In the genomic region with DNA sequence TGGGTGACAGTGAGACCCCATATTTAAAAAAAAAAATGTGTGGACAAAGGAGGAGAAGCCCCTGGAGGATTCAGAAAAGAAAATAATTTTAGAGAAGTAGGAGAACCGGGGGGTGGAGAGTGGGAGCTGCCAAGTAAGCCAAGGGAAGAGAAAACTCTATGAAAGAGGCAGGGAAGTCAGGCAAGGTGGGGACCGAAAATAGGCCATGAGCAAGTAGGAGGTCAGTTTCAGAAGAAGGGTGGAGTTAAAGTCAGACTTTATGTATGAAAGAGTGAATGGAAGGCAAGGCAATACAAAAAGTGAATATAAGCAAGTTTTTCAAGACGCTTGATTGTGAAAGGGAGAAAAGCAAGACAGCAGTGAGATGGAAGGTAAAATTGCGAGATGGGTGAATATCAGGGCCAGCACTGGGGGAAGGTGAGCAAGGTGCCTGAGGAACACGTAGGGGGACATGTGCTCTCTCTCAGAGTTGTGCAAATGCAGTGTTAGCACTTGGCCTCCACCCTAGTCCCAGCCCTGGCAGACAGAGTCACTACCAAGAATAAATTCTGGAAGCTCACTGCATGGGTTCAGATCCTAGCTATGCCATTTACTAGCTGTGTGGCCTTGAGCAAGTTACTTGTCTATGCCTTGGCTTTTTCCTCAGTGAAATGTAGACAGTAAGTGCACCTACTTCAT, we compare ENCODE assay signal across 26 cellular contexts. TPM values are rescaled to one million over a fixed set of nuclear protein-coding genes. Genes with fewer than 3 reads are reported as not detected.
DNase-seq lines count a peak whose midpoint lies in the region; ATAC-seq and TF ChIP-seq lines count a peak whose summit lies in the region.
"Had no signal": no experiment of that assay in that cellular context is flagged by ENCODE, and none has a peak within 500 bp of the region (broad histone marks: within the 10 kb centered on the region; RNA-seq: fewer than 3 reads in every experiment).

No MANE protein-coding gene starts in this region.

- no peaks in the 10 kb centered on the region for H3K27me3 ChIP-seq in SJSA1 (replicated peaks)
- H3K27me3 ChIP-seq: heart left ventricle, uterus had no signal

- peaks cover 19% of the 10 kb centered on the region for H3K4me1 ChIP-seq in SJSA1 (replicated peaks)
- H3K4me1 ChIP-seq: prostate gland, uterus had no signal

- H3K27ac ChIP-seq in SJSA1 (peak overlapping the region; percentile 32; the same call in 1 of the 2 replicates), epithelial cell of prostate (peak overlapping the region; percentile 79)
- H3K27ac ChIP-seq: heart left ventricle, thoracic aorta, uterus had no signal

- H3K9me3 Mint-ChIP-seq in activated naive CD8-positive, alpha-beta T cell treated with anti-CD3 and anti-CD28 coated beads, Interleukin-2, amount 50 U/mL, for 24 hours = no peaks in the 10 kb centered on the region
- no peaks in the 10 kb centered on the region for H3K9me3 Mint-ChIP-seq in activated naive CD8-positive, alpha-beta T cell treated with anti-CD3 and anti-CD28 coated beads for 36 hours
- H3K9me3 Mint-ChIP-seq in stimulated activated effector memory CD8-positive, alpha-beta T cell treated with anti-CD3 and anti-CD28 coated beads, Interleukin-12 subunit alpha, Interleukin-12 subunit beta, amount 100 ng/mL, for 72 hours = no peaks in the 10 kb centered on the region
- H3K9me3 Mint-ChIP-seq: dendritic cell treated with granulocyte-macrophage colony-stimulating factor and Interleukin-4, amounts not matched to agents 40 ng/mL and 50 ng/mL, for 4 days; naive thymus-derived CD8-positive, alpha-beta T cell had no signal

- no peaks in the 10 kb centered on the region for H3K27me3 Mint-ChIP-seq in activated naive CD8-positive, alpha-beta T cell treated with anti-CD3 and anti-CD28 coated beads, Interleukin-2, amount 50 U/mL, for 24 hours
- H3K27me3 Mint-ChIP-seq in activated naive CD8-positive, alpha-beta T cell treated with anti-CD3 and anti-CD28 coated beads for 36 hours = no peaks in the 10 kb centered on the region
- H3K27me3 Mint-ChIP-seq: dendritic cell treated with granulocyte-macrophage colony-stimulating factor and Interleukin-4, amounts not matched to agents 40 ng/mL and 50 ng/mL, for 4 days; naive thymus-derived CD8-positive, alpha-beta T cell had no signal

- H3K9me3 ChIP-seq in SJSA1 (replicated peaks) = no peaks in the 10 kb centered on the region
- H3K9me3 ChIP-seq: heart left ventricle, prostate gland, thoracic aorta, uterus had no signal

- peaks cover 17% of the 10 kb centered on the region for H3K36me3 Mint-ChIP-seq in activated naive CD8-positive, alpha-beta T cell treated with anti-CD3 and anti-CD28 coated beads, Interleukin-2, amount 50 U/mL, for 24 hours (ENCODE audit: low read depth)
- peaks cover 40% of the 10 kb centered on the region for H3K36me3 Mint-ChIP-seq in activated naive CD8-positive, alpha-beta T cell treated with anti-CD3 and anti-CD28 coated beads for 36 hours
- H3K36me3 Mint-ChIP-seq in stimulated activated effector memory CD8-positive, alpha-beta T cell treated with anti-CD3 and anti-CD28 coated beads, Interleukin-12 subunit alpha, Interleukin-12 subunit beta, amount 100 ng/mL, for 72 hours = peaks cover 21% of the 10 kb centered on the region

- H3K4me3 ChIP-seq in SJSA1 (no peak overlapping the region), lower leg skin (ENCODE audit: low read depth, poor library complexity, severe bottlenecking) (no peak overlapping the region)
- H3K4me3 ChIP-seq: heart left ventricle, prostate gland, thoracic aorta, uterus had no signal

- H3K27ac Mint-ChIP-seq in activated naive CD8-positive, alpha-beta T cell treated with anti-CD3 and anti-CD28 coated beads, Interleukin-2, amount 50 U/mL, for 24 hours = peak overlapping the region; percentile 79
- H3K27ac Mint-ChIP-seq in activated naive CD8-positive, alpha-beta T cell treated with anti-CD3 and anti-CD28 coated beads for 36 hours = no peak overlapping the region
- H3K27ac Mint-ChIP-seq in stimulated activated effector memory CD8-positive, alpha-beta T cell treated with anti-CD3 and anti-CD28 coated beads, Interleukin-12 subunit alpha, Interleukin-12 subunit beta, amount 100 ng/mL, for 72 hours = peak overlapping the region; percentile 81
- H3K27ac Mint-ChIP-seq: dendritic cell treated with granulocyte-macrophage colony-stimulating factor and Interleukin-4, amounts not matched to agents 40 ng/mL and 50 ng/mL, for 4 days had no signal

- no peak overlapping the region for H3K4me3 Mint-ChIP-seq in activated naive CD8-positive, alpha-beta T cell treated with anti-CD3 and anti-CD28 coated beads, Interleukin-2, amount 50 U/mL, for 24 hours
- H3K4me3 Mint-ChIP-seq in activated naive CD8-positive, alpha-beta T cell treated with anti-CD3 and anti-CD28 coated beads for 36 hours = no peak overlapping the region
- no peak overlapping the region for H3K4me3 Mint-ChIP-seq in stimulated activated effector memory CD8-positive, alpha-beta T cell treated with anti-CD3 and anti-CD28 coated beads, Interleukin-12 subunit alpha, Interleukin-12 subunit beta, amount 100 ng/mL, for 72 hours
- H3K4me3 Mint-ChIP-seq: dendritic cell treated with granulocyte-macrophage colony-stimulating factor and Interleukin-4, amounts not matched to agents 40 ng/mL and 50 ng/mL, for 4 days; naive thymus-derived CD8-positive, alpha-beta T cell had no signal

- 83 to 84% methylated on average over 5 of the region's 5 CpGs for WGBS in lower leg skin, 2 donors

- intact Hi-C loops in lower leg skin (cut with DNase I; ENCODE audit: low total_unique reads) = no loop called here

- no peak for DNase-seq in activated naive CD8-positive, alpha-beta T cell treated with anti-CD3 and anti-CD28 coated beads, Interleukin-2, amount 50 U/mL, for 24 hours
- DNase-seq in activated naive CD8-positive, alpha-beta T cell treated with anti-CD3 and anti-CD28 coated beads for 36 hours = no peak
- no peak for DNase-seq in SJSA1 (ENCODE audit: low read depth in 1 of 2, low spot score in 2 of 2)
- no peak for DNase-seq in epithelial cell of prostate (ENCODE audit: low read depth, low spot score)
- no peak for DNase-seq in stimulated activated effector memory CD8-positive, alpha-beta T cell treated with anti-CD3 and anti-CD28 coated beads, Interleukin-12 subunit alpha, Interleukin-12 subunit beta, amount 100 ng/mL, for 72 hours (ENCODE audit: low spot score in 2 of 2)
- DNase-seq in lower leg skin (ENCODE audit: low spot score in 2 of 2) = no peak
- no peak for DNase-seq in NCI-H526 (lab: John Stamatoyannopoulos, UW)
- DNase-seq: activated CD4-positive, alpha-beta T cell treated with anti-CD3 and anti-CD28 coated beads for 4 hours; activated gamma-delta T cell treated with Interleukin-2 at 50 U/mL for 16 hours; activated T-cell treated with anti-CD3 and anti-CD28 coated beads, Interleukin-2, amount 50 U/mL, for 1 hour; Calu3; DND-41; foreskin melanocyte; GOT3; heart left ventricle; kidney; naive thymus-derived CD8-positive, alpha-beta T cell; NCI-H1105; NCI-H187 treated with DMSO at 0.1 percent for 48 hours; NCI-H2171; stimulated activated naive CD4-positive, alpha-beta T cell; uterus had no signal

- TF ChIP-seq POLR2A in lower leg skin (IDR thresholded peaks at IDR 0.05) = no peak

- H3K36me3 ChIP-seq in SJSA1 = no peaks in the 10 kb centered on the region
- H3K36me3 ChIP-seq: prostate gland, uterus had no signal

- no peak for TF ChIP-seq CTCF in lower leg skin (IDR thresholded peaks at IDR 0.05)

- peaks cover 33% of the 10 kb centered on the region for H3K4me1 Mint-ChIP-seq in activated naive CD8-positive, alpha-beta T cell treated with anti-CD3 and anti-CD28 coated beads, Interleukin-2, amount 50 U/mL, for 24 hours
- H3K4me1 Mint-ChIP-seq in activated naive CD8-positive, alpha-beta T cell treated with anti-CD3 and anti-CD28 coated beads for 36 hours = peaks cover 39% of the 10 kb centered on the region
- H3K4me1 Mint-ChIP-seq in stimulated activated effector memory CD8-positive, alpha-beta T cell treated with anti-CD3 and anti-CD28 coated beads, Interleukin-12 subunit alpha, Interleukin-12 subunit beta, amount 100 ng/mL, for 72 hours = peaks cover 30% of the 10 kb centered on the region

- no peak for ATAC-seq in activated naive CD8-positive, alpha-beta T cell treated with anti-CD3 and anti-CD28 coated beads, Interleukin-2, amount 50 U/mL, for 24 hours
- ATAC-seq in stimulated activated effector memory CD8-positive, alpha-beta T cell treated with anti-CD3 and anti-CD28 coated beads, Interleukin-12 subunit alpha, Interleukin-12 subunit beta, amount 100 ng/mL, for 72 hours = no peak
- ATAC-seq in HG03097 (IDR thresholded peaks at IDR 0.05; ENCODE audit: low FRiP score, unreplicated experiment) = no peak
- ATAC-seq: naive thymus-derived CD8-positive, alpha-beta T cell had no signal

RNA-seq across cellular contexts. Expression of a gene that starts 6.7 kb away (rescaled TPM):
- 10 to 100 TPM; 23.7 to 25.2 TPM for total RNA-seq in activated naive CD8-positive, alpha-beta T cell treated with anti-CD3 and anti-CD28 coated beads for 36 hours
- total RNA-seq in SJSA1 (2014; rRNA removed; shearing (Covaris generic)) = 2.2 and 3.6 TPM in 2 replicates
- 10 to 100 TPM in 3 of 4 donors, 1 to 10 TPM in 1; 7.0 to 17.4 (median 13.2) TPM for total RNA-seq in lower leg skin

RNA-seq across cellular contexts. Expression of a gene that starts 6.9 kb away (rescaled TPM):
- 100 to 1,000 TPM; 137 to 139 TPM for total RNA-seq in activated naive CD8-positive, alpha-beta T cell treated with anti-CD3 and anti-CD28 coated beads for 36 hours
- 16.3 and 22.0 TPM in 2 replicates for total RNA-seq in SJSA1 (2014; rRNA removed; shearing (Covaris generic))
- 100 to 1,000 TPM in 1 of 4 donors, 10 to 100 TPM in 3; 19.2 to 117 (median 23.9) TPM for total RNA-seq in lower leg skin

RNA-seq across cellular contexts. Expression of a gene that starts 46.5 kb away (rescaled TPM):
- 10 to 100 TPM; 13.0 to 13.1 TPM for total RNA-seq in activated naive CD8-positive, alpha-beta T cell treated with anti-CD3 and anti-CD28 coated beads for 36 hours
- total RNA-seq in SJSA1 (2014; rRNA removed; shearing (Covaris generic)) = 3.2 and 5.7 TPM in 2 replicates
- total RNA-seq in lower leg skin = 1 to 10 TPM; 4.3 to 7.4 (median 5.9) TPM
